ENCODE assay signal across 2 cellular contexts in the genomic region with DNA sequence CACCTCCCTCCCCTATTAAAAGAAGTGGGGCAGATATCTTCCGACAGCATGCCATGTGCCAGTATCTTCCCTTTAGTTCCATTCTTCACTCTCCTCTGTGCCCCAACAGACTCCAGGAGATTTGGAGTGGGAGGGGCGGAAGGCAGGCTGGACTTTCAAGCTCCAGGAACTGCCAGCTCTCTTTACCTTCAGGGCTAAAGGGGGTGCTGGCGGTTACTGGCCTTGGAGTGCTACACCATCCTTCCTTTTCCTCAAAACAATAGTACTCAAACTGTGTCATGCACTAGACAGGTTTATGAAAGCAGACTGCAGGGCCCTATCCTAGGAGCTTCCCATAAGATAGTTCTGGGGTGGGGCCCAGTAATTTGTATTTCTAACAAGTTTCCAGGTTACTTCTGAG.
TF ChIP-seq lines count a peak whose summit lies in the region.

No MANE protein-coding gene starts in this region.

TF ChIP-seq in K562, 482 proteins besides CTCF, POLR2A, EP300 and RAD21 (continued from another document):
- TF ChIP-seq, protein P1, sequence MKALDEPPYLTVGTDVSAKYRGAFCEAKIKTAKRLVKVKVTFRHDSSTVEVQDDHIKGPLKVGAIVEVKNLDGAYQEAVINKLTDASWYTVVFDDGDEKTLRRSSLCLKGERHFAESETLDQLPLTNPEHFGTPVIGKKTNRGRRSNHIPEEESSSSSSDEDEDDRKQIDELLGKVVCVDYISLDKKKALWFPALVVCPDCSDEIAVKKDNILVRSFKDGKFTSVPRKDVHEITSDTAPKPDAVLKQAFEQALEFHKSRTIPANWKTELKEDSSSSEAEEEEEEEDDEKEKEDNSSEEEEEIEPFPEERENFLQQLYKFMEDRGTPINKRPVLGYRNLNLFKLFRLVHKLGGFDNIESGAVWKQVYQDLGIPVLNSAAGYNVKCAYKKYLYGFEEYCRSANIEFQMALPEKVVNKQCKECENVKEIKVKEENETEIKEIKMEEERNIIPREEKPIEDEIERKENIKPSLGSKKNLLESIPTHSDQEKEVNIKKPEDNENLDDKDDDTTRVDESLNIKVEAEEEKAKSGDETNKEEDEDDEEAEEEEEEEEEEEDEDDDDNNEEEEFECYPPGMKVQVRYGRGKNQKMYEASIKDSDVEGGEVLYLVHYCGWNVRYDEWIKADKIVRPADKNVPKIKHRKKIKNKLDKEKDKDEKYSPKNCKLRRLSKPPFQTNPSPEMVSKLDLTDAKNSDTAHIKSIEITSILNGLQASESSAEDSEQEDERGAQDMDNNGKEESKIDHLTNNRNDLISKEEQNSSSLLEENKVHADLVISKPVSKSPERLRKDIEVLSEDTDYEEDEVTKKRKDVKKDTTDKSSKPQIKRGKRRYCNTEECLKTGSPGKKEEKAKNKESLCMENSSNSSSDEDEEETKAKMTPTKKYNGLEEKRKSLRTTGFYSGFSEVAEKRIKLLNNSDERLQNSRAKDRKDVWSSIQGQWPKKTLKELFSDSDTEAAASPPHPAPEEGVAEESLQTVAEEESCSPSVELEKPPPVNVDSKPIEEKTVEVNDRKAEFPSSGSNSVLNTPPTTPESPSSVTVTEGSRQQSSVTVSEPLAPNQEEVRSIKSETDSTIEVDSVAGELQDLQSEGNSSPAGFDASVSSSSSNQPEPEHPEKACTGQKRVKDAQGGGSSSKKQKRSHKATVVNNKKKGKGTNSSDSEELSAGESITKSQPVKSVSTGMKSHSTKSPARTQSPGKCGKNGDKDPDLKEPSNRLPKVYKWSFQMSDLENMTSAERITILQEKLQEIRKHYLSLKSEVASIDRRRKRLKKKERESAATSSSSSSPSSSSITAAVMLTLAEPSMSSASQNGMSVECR (CRISPR knock-in tag; IDR thresholded peaks at IDR 0.05) = no peak
- no peak for TF ChIP-seq THRAP3 (IDR thresholded peaks at IDR 0.05; ENCODE audit: borderline replicate concordance)
- TF ChIP-seq, protein P2, sequence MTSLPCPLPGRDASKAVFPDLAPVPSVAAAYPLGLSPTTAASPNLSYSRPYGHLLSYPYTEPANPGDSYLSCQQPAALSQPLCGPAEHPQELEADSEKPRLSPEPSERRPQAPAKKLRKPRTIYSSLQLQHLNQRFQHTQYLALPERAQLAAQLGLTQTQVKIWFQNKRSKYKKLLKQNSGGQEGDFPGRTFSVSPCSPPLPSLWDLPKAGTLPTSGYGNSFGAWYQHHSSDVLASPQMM (CRISPR knock-in tag; IDR thresholded peaks at IDR 0.05) = no peak
- TF ChIP-seq, protein P3, sequence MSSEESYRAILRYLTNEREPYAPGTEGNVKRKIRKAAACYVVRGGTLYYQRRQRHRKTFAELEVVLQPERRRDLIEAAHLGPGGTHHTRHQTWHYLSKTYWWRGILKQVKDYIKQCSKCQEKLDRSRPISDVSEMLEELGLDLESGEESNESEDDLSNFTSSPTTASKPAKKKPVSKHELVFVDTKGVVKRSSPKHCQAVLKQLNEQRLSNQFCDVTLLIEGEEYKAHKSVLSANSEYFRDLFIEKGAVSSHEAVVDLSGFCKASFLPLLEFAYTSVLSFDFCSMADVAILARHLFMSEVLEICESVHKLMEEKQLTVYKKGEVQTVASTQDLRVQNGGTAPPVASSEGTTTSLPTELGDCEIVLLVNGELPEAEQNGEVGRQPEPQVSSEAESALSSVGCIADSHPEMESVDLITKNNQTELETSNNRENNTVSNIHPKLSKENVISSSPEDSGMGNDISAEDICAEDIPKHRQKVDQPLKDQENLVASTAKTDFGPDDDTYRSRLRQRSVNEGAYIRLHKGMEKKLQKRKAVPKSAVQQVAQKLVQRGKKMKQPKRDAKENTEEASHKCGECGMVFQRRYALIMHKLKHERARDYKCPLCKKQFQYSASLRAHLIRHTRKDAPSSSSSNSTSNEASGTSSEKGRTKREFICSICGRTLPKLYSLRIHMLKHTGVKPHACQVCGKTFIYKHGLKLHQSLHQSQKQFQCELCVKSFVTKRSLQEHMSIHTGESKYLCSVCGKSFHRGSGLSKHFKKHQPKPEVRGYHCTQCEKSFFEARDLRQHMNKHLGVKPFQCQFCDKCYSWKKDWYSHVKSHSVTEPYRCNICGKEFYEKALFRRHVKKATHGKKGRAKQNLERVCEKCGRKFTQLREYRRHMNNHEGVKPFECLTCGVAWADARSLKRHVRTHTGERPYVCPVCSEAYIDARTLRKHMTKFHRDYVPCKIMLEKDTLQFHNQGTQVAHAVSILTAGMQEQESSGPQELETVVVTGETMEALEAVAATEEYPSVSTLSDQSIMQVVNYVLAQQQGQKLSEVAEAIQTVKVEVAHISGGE (CRISPR knock-in tag; IDR thresholded peaks at IDR 0.05) = 0 out of 6 replicates have a peak, but pooled peaks of 1 of the 3 experiments have one; percentile 33

TF ChIP-seq in WTC11, 78 proteins besides CTCF, POLR2A, EP300 and RAD21 (continued from another document):
- TF ChIP-seq, protein P4, sequence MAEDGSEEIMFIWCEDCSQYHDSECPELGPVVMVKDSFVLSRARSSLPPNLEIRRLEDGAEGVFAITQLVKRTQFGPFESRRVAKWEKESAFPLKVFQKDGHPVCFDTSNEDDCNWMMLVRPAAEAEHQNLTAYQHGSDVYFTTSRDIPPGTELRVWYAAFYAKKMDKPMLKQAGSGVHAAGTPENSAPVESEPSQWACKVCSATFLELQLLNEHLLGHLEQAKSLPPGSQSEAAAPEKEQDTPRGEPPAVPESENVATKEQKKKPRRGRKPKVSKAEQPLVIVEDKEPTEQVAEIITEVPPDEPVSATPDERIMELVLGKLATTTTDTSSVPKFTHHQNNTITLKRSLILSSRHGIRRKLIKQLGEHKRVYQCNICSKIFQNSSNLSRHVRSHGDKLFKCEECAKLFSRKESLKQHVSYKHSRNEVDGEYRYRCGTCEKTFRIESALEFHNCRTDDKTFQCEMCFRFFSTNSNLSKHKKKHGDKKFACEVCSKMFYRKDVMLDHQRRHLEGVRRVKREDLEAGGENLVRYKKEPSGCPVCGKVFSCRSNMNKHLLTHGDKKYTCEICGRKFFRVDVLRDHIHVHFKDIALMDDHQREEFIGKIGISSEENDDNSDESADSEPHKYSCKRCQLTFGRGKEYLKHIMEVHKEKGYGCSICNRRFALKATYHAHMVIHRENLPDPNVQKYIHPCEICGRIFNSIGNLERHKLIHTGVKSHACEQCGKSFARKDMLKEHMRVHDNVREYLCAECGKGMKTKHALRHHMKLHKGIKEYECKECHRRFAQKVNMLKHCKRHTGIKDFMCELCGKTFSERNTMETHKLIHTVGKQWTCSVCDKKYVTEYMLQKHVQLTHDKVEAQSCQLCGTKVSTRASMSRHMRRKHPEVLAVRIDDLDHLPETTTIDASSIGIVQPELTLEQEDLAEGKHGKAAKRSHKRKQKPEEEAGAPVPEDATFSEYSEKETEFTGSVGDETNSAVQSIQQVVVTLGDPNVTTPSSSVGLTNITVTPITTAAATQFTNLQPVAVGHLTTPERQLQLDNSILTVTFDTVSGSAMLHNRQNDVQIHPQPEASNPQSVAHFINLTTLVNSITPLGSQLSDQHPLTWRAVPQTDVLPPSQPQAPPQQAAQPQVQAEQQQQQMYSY (CRISPR knock-in tag; IDR thresholded peaks at IDR 0.05) = no peak
- TF ChIP-seq, protein P5, sequence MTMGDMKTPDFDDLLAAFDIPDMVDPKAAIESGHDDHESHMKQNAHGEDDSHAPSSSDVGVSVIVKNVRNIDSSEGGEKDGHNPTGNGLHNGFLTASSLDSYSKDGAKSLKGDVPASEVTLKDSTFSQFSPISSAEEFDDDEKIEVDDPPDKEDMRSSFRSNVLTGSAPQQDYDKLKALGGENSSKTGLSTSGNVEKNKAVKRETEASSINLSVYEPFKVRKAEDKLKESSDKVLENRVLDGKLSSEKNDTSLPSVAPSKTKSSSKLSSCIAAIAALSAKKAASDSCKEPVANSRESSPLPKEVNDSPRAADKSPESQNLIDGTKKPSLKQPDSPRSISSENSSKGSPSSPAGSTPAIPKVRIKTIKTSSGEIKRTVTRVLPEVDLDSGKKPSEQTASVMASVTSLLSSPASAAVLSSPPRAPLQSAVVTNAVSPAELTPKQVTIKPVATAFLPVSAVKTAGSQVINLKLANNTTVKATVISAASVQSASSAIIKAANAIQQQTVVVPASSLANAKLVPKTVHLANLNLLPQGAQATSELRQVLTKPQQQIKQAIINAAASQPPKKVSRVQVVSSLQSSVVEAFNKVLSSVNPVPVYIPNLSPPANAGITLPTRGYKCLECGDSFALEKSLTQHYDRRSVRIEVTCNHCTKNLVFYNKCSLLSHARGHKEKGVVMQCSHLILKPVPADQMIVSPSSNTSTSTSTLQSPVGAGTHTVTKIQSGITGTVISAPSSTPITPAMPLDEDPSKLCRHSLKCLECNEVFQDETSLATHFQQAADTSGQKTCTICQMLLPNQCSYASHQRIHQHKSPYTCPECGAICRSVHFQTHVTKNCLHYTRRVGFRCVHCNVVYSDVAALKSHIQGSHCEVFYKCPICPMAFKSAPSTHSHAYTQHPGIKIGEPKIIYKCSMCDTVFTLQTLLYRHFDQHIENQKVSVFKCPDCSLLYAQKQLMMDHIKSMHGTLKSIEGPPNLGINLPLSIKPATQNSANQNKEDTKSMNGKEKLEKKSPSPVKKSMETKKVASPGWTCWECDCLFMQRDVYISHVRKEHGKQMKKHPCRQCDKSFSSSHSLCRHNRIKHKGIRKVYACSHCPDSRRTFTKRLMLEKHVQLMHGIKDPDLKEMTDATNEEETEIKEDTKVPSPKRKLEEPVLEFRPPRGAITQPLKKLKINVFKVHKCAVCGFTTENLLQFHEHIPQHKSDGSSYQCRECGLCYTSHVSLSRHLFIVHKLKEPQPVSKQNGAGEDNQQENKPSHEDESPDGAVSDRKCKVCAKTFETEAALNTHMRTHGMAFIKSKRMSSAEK (CRISPR knock-in tag; IDR thresholded peaks at IDR 0.05; ENCODE audit: borderline replicate concordance) = no peak
- TF ChIP-seq JAZF1 (CRISPR knock-in tag; IDR thresholded peaks at IDR 0.05) = no peak
- TF ChIP-seq CBFB (CRISPR knock-in tag; IDR thresholded peaks at IDR 0.05; ENCODE audit: low read depth) = no peak
- no peak for TF ChIP-seq HMGA2 (CRISPR knock-in tag; IDR thresholded peaks at IDR 0.05)
- no peak for TF ChIP-seq TEAD4 (CRISPR knock-in tag; IDR thresholded peaks at IDR 0.05)
